Comparison of ENCODE assay signal across 1 cellular context in genomic region chr1:9256332-9256731, GRCh38.
TF ChIP-seq lines count a peak whose summit lies in the region.

No MANE protein-coding gene starts in this region.

TF ChIP-seq in H1, 55 proteins besides CTCF, POLR2A, EP300 and RAD21:
- TF ChIP-seq CTBP2 (IDR thresholded peaks at IDR 0.05; ENCODE audit: borderline replicate concordance, insufficient read depth, insufficient read length, low read length) (no peak), GABPA (IDR thresholded peaks at IDR 0.05; ENCODE audit: borderline replicate concordance, insufficient read depth, low read length) (no peak), RNF2 (IDR thresholded peaks at IDR 0.05; ENCODE audit: borderline replicate concordance, low read depth, low read length, missing control alignments, poor library complexity, severe bottlenecking) (no peak), HDAC6 (IDR thresholded peaks at IDR 0.05; ENCODE audit: low read depth, low read length) (no peak), SP4 (IDR thresholded peaks at IDR 0.05; ENCODE audit: low read length) (no peak), BRCA1 (IDR thresholded peaks at IDR 0.05; ENCODE audit: low read depth, low read length) (no peak), FOSL1 (IDR thresholded peaks at IDR 0.05; ENCODE audit: insufficient read depth, low read depth, low read length) (no peak), RFX5 (IDR thresholded peaks at IDR 0.05; ENCODE audit: borderline replicate concordance, low read depth, low read length) (no peak), EGR1 (IDR thresholded peaks at IDR 0.05; ENCODE audit: borderline replicate concordance, low read depth, low read length) (no peak), CEBPB (IDR thresholded peaks at IDR 0.05; ENCODE audit: low read depth, low read length) (no peak), TAF1 (IDR thresholded peaks at IDR 0.05; ENCODE audit: low read depth, low read length) (no peak), TCF12 (IDR thresholded peaks at IDR 0.05; ENCODE audit: low read depth, low read length) (no peak), SP2 (IDR thresholded peaks at IDR 0.05; ENCODE audit: low read length) (no peak), JUND (IDR thresholded peaks at IDR 0.05; ENCODE audit: low read length) (no peak), KDM4A (IDR thresholded peaks at IDR 0.05; ENCODE audit: low read depth, low read length, severe bottlenecking) (no peak), CHD1 (IDR thresholded peaks at IDR 0.05; ENCODE audit: low read depth, low read length) (no peak), SIRT6 (IDR thresholded peaks at IDR 0.05; ENCODE audit: low read length) (no peak), SUZ12 (IDR thresholded peaks at IDR 0.05; ENCODE audit: low read length) (no peak), ATF3 (IDR thresholded peaks at IDR 0.05; ENCODE audit: insufficient read depth, low read depth, low read length) (no peak), KDM1A (IDR thresholded peaks at IDR 0.05; ENCODE audit: borderline replicate concordance, low read length) (no peak)
